ENCODE assay signal across 18 cellular contexts in genomic region chr7:51227861-51228260, GRCh38.
"Had no signal": no experiment of that assay in that cellular context is flagged by ENCODE, and none has a peak within 500 bp of the region (broad histone marks: within the 10 kb centered on the region; RNA-seq: fewer than 3 reads in every experiment).

No MANE protein-coding gene starts in this region.

- H3K27me3 ChIP-seq: ascending aorta, esophagus muscularis mucosa, pancreas, transverse colon had no signal

- H3K9me3 ChIP-seq: ascending aorta, esophagus muscularis mucosa, left ventricle myocardium inferior, pancreas, spleen, transverse colon had no signal

- H3K4me3 ChIP-seq: ascending aorta, esophagus muscularis mucosa, left ventricle myocardium inferior, pancreas, spleen, transverse colon had no signal

- ATAC-seq: naive thymus-derived CD8-positive, alpha-beta T cell; pancreas; stimulated activated memory B cell treated with anti-CD40 and anti-IgM and Interleukin-4, amounts not matched to agents 10 μg/mL and 1 μg/mL and 100 μg/mL, for 72 hours had no signal

- FAIRE-seq: endothelial cell of umbilical vein, kidney, pancreas had no signal

- H3K4me1 ChIP-seq: ascending aorta, pancreas, spleen had no signal

- H3K27ac ChIP-seq: ascending aorta, left ventricle myocardium inferior, pancreas, spleen, transverse colon had no signal

- DNase-seq: activated CD4-positive, CD25-positive, alpha-beta regulatory T cell treated with anti-CD3 and anti-CD28 coated beads, Interleukin-2, amount 50 U/mL, for 72 hours; activated gamma-delta T cell; effector CD8-positive, alpha-beta T cell; glutamatergic neuron; hypothalamus; kidney; left ventricle myocardium inferior; mesendoderm; naive thymus-derived CD8-positive, alpha-beta T cell; pancreas; retina; spleen; stimulated activated CD4-positive, alpha-beta T cell treated with anti-CD3 and anti-CD28 coated beads, Interleukin-4, amount 100 ng/mL, for 4 hours; transverse colon had no signal

- H3K36me3 ChIP-seq: ascending aorta, esophagus muscularis mucosa, left ventricle myocardium inferior, pancreas, spleen, transverse colon had no signal
